In genomic region chr12:119988788-119989618, GRCh38 we compare ENCODE assay signal across 8 cellular contexts. TPM values are rescaled to one million over a fixed set of nuclear protein-coding genes. Genes with fewer than 3 reads are reported as not detected.
DNase-seq lines count a peak whose midpoint lies in the region; ATAC-seq and TF ChIP-seq lines count a peak whose summit lies in the region.

TSS of gene BICDL1 (plus strand) at chr12:119989236. CDS start at chr12:119989869, 633 bp downstream.

- H3K27ac ChIP-seq in HUES64 (ENCODE audit: low read depth, low read length) = peak within 1 kb of the TSS; percentile 72; the same call in 1 of the 2 replicates
- peak within 1 kb of the TSS; percentile 40 for H3K27ac ChIP-seq in OCI-LY1 (ENCODE audit: low read depth, low read length, poor library complexity, severe bottlenecking)

- peaks cover 6% of the 10 kb centered on the region; the same call in 1 of the 2 replicates for H3K79me2 ChIP-seq in OCI-LY1 (ENCODE audit: insufficient read depth, low read length)

- no peak within 1 kb of the TSS for H2AFZ ChIP-seq in OCI-LY1 (ENCODE audit: low read length)

- H3K27me3 ChIP-seq in HUES64 (ENCODE audit: insufficient read depth, low read length) = peaks cover 38% of the 10 kb centered on the region
- H3K27me3 ChIP-seq in OCI-LY1 (ENCODE audit: insufficient read depth, low read length) = no peaks in the 10 kb centered on the region
- H3K27me3 ChIP-seq in mucosa of stomach (ENCODE audit: control insufficient read depth, insufficient read depth, low read length) = no peaks in the 10 kb centered on the region

- peak; percentile 86 for ATAC-seq in GM21515 (IDR thresholded peaks at IDR 0.05; ENCODE audit: unreplicated experiment)

- peak within 1 kb of the TSS; percentile 91 for H3K4me2 ChIP-seq in OCI-LY1 (ENCODE audit: low read length)

- H3K4me3 ChIP-seq in HUES64 (ENCODE audit: low read length) = peak within 1 kb of the TSS; percentile 80
- peak within 1 kb of the TSS; percentile 91 for H3K4me3 ChIP-seq in OCI-LY1 (ENCODE audit: low read depth, low read length, poor library complexity, severe bottlenecking)
- H3K4me3 ChIP-seq in epithelial cell of esophagus (ENCODE audit: low read length) = peak within 1 kb of the TSS; percentile 65
- peak within 1 kb of the TSS; percentile 52 for H3K4me3 ChIP-seq in mucosa of stomach (ENCODE audit: low read length)

- H3K9ac ChIP-seq in HUES64 (ENCODE audit: low read depth, low read length) = peak within 1 kb of the TSS; percentile 53
- peak within 1 kb of the TSS; percentile 73 for H3K9ac ChIP-seq in OCI-LY1 (ENCODE audit: low read length)
- peak within 1 kb of the TSS; percentile 50 for H3K9ac ChIP-seq in mucosa of stomach (ENCODE audit: low read length)

- DNase-seq in D341Med (ENCODE audit: low spot score) = peak; percentile 95
- peak; percentile 98 for DNase-seq in activated CD8-positive, alpha-beta memory T cell treated with anti-CD3 and anti-CD28 coated beads, Interleukin-2, amount 50 U/mL, for 48 hours
- peak; percentile 98 for DNase-seq in epithelial cell of esophagus (ENCODE audit: low read depth)
- peak; percentile 89 for DNase-seq in stimulated activated CD8-positive, alpha-beta memory T cell treated with anti-CD3 and anti-CD28 coated beads, Interleukin-7, amount 100 ng/mL, for 24 hours (ENCODE audit: low read depth)

- under 1% methylated on average over 111 of the region's 111 CpGs for WGBS in HUES64

- 0 out of 2 replicates have a peak, but pooled peaks cover 5% of the 10 kb centered on the region for H3K36me3 ChIP-seq in HUES64 (ENCODE audit: insufficient read depth, low read length)
- peaks cover 11% of the 10 kb centered on the region; the same call in 1 of the 2 replicates for H3K36me3 ChIP-seq in OCI-LY1 (ENCODE audit: insufficient read depth, low read length)
- no peaks in the 10 kb centered on the region for H3K36me3 ChIP-seq in mucosa of stomach (ENCODE audit: control insufficient read depth, insufficient read depth, low read length)

- no peaks in the 10 kb centered on the region for H3K9me2 ChIP-seq in OCI-LY1 (ENCODE audit: low read depth, low read length)

- TF ChIP-seq CTCF in OCI-LY1 (IDR thresholded peaks at IDR 0.05; ENCODE audit: low read length) (no peak), epithelial cell of esophagus (IDR thresholded peaks at IDR 0.05; ENCODE audit: insufficient read depth, low read depth, low read length, missing control alignments) (no peak)

- H3K4me1 ChIP-seq in HUES64 (ENCODE audit: insufficient read depth, low read length) (peaks cover 14% of the 10 kb centered on the region), OCI-LY1 (ENCODE audit: insufficient read depth, low read length, severe bottlenecking) (peaks cover 33% of the 10 kb centered on the region), mucosa of stomach (ENCODE audit: control insufficient read depth, insufficient read depth, low read length) (peaks cover 7% of the 10 kb centered on the region)

- no peaks in the 10 kb centered on the region for H3K9me3 ChIP-seq in HUES64 (ENCODE audit: insufficient read depth, low read depth, low read length)
- H3K9me3 ChIP-seq in OCI-LY1 (ENCODE audit: low read length) = no peaks in the 10 kb centered on the region
- H3K9me3 ChIP-seq in mucosa of stomach (ENCODE audit: control insufficient read depth, low read length) = no peaks in the 10 kb centered on the region

- no peaks in the 10 kb centered on the region for H4K20me1 ChIP-seq in OCI-LY1 (ENCODE audit: insufficient read depth, low read length)

- no peaks in the 10 kb centered on the region for H3F3A ChIP-seq in OCI-LY1 (ENCODE audit: insufficient read depth, low read length)

RNA-seq across cellular contexts. Expression of gene BICDL1, which starts in this region (rescaled TPM):
- 15.5 TPM for polyA plus RNA-seq in HUES64 (2013, experiment 1 of 2)
- polyA plus RNA-seq in HUES64 (2013, experiment 2 of 2) = 15.7 TPM

Comparison
In these comparisons a context has a peak if more than half of its experiments do, and no peak if none do; other contexts are left out.
1. Peak in every context shown above with its lines: DNase-seq, ATAC-seq, H3K4me3 ChIP-seq and H3K27ac ChIP-seq.